ENCODE assay signal across 11 cellular contexts in the genomic region with DNA sequence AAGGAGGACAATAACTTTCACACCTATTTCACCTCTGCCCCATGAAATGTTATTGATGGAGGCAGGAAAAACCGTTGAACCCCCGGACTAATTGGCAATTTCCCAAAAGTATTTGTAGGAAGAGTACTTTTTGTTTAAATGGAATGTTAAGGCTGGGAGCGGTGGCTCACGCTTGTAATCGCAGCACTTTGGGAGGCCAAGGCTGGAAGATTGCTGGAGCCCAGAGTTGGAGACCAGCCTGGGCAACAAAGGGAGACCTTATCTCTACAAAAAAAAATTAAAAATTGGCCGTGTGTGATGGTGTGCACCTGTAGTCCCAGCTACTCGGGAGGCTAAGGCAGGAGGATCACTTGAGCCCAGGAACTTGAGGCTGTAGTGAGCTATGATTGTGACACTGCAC. TPM values are rescaled to one million over a fixed set of nuclear protein-coding genes. Genes with fewer than 3 reads are reported as not detected.
DNase-seq lines count a peak whose midpoint lies in the region; ATAC-seq, FAIRE-seq and TF ChIP-seq lines count a peak whose summit lies in the region.
"Had no signal": no experiment of that assay in that cellular context is flagged by ENCODE, and none has a peak within 500 bp of the region (broad histone marks: within the 10 kb centered on the region; RNA-seq: fewer than 3 reads in every experiment).

No MANE protein-coding gene starts in this region.

- H3K4me1 Mint-ChIP-seq in activated T-cell treated with anti-CD3 and anti-CD28 coated beads, Interleukin-2, amount 50 U/mL, for 4 hours (ENCODE audit: low read depth) = peaks cover 16% of the 10 kb centered on the region
- H3K4me1 Mint-ChIP-seq in astrocyte (ENCODE audit: low read depth, unreplicated experiment) (peaks cover 7% of the 10 kb centered on the region), memory B cell (peaks cover 12% of the 10 kb centered on the region)

- peak overlapping the region; percentile 45 for H3K4me3 ChIP-seq in astrocyte (ENCODE audit: insufficient read depth, low read depth, low read length)
- peak overlapping the region; percentile 59 for H3K4me3 ChIP-seq in thymus (ENCODE audit: low read length)
- no peak overlapping the region for H3K4me3 ChIP-seq in H7 (ENCODE audit: insufficient read depth, low read depth, low read length)

- peak overlapping the region; percentile 94 for H2AFZ ChIP-seq in astrocyte (ENCODE audit: low read depth, low read length)

- no peak for TF ChIP-seq CTCF in astrocyte (IDR thresholded peaks at IDR 0.05; ENCODE audit: insufficient read depth, low read depth, low read length)

- H3K9me3 ChIP-seq in astrocyte (ENCODE audit: insufficient read depth, low read depth, low read length) = no peaks in the 10 kb centered on the region
- no peaks in the 10 kb centered on the region for H3K9me3 ChIP-seq in thymus (ENCODE audit: control insufficient read depth)

- FAIRE-seq in astrocyte (lab: Jason Lieb, UNC) = no peak

- H3K4me1 ChIP-seq in astrocyte (ENCODE audit: insufficient read depth, low read length) = peaks cover 25% of the 10 kb centered on the region
- H3K4me1 ChIP-seq in thymus (ENCODE audit: control insufficient read depth, insufficient read depth, low read length) = no peaks in the 10 kb centered on the region

- H3K79me2 ChIP-seq in astrocyte (ENCODE audit: insufficient read depth, low read length) = no peaks in the 10 kb centered on the region

- DNase-seq in activated T-cell treated with anti-CD3 and anti-CD28 coated beads, Interleukin-2, amount 50 U/mL, for 4 hours = no peak
- DNase-seq in activated T-cell treated with anti-CD3 and anti-CD28 coated beads, Interleukin-2, amount 50 U/mL, for 1 hour = no peak
- DNase-seq in astrocyte (ENCODE audit: low read depth) (no peak), memory B cell (ENCODE audit: low spot score in 2 of 2) (no peak), H7 (no peak), posterior vena cava (ENCODE audit: low spot score) (no peak), NCI-H187 (lab: John Stamatoyannopoulos, UW) (no peak)
- DNase-seq: mesendoderm, NCI-H1092 treated with DMSO at 0.1 percent for 48 hours, SHP77 treated with DMSO at 0.1 percent for 48 hours had no signal

- peak overlapping the region; percentile 76 for H3K4me2 ChIP-seq in astrocyte (ENCODE audit: low read length)

- H3K36me3 Mint-ChIP-seq in activated T-cell treated with anti-CD3 and anti-CD28 coated beads, Interleukin-2, amount 50 U/mL, for 4 hours (ENCODE audit: insufficient read depth) = no peaks in the 10 kb centered on the region
- H3K36me3 Mint-ChIP-seq in astrocyte (ENCODE audit: low read depth, unreplicated experiment) (no peaks in the 10 kb centered on the region), memory B cell (no peaks in the 10 kb centered on the region)

- intact Hi-C loops in posterior vena cava (cut with DNase I) = no loop called here

- no peaks in the 10 kb centered on the region for H4K20me1 ChIP-seq in astrocyte (ENCODE audit: insufficient read depth, low read length)

- no peak for ATAC-seq in activated T-cell treated with anti-CD3 and anti-CD28 coated beads, Interleukin-2, amount 50 U/mL, for 4 hours
- no peak for ATAC-seq in memory B cell (ENCODE audit: low read depth)

- no peaks in the 10 kb centered on the region for H3K27me3 ChIP-seq in astrocyte (ENCODE audit: insufficient read depth, low read length)
- no peaks in the 10 kb centered on the region for H3K27me3 ChIP-seq in thymus (ENCODE audit: control insufficient read depth, insufficient read depth)
- H3K27me3 ChIP-seq in H7 (ENCODE audit: control insufficient read depth, insufficient read depth, low read length) = no peaks in the 10 kb centered on the region

- H3K27me3 Mint-ChIP-seq in activated T-cell treated with anti-CD3 and anti-CD28 coated beads, Interleukin-2, amount 50 U/mL, for 4 hours (ENCODE audit: low read depth) = no peaks in the 10 kb centered on the region
- no peaks in the 10 kb centered on the region for H3K27me3 Mint-ChIP-seq in astrocyte (ENCODE audit: low read depth, unreplicated experiment)
- no peaks in the 10 kb centered on the region for H3K27me3 Mint-ChIP-seq in memory B cell

- H3K27ac Mint-ChIP-seq in astrocyte (ENCODE audit: unreplicated experiment) = no peak overlapping the region
- H3K27ac Mint-ChIP-seq in memory B cell = peak overlapping the region; percentile 78

- 80% methylated on average over 7 of the region's 7 CpGs for WGBS in thymus

- H3K27ac ChIP-seq in astrocyte (ENCODE audit: low read depth, low read length) (no peak overlapping the region), thymus (ENCODE audit: low read depth) (no peak overlapping the region)

- no peak overlapping the region for H3K9ac ChIP-seq in astrocyte (ENCODE audit: low read length)

- no peaks in the 10 kb centered on the region for H3K9me3 Mint-ChIP-seq in activated T-cell treated with anti-CD3 and anti-CD28 coated beads, Interleukin-2, amount 50 U/mL, for 4 hours
- H3K9me3 Mint-ChIP-seq in astrocyte (ENCODE audit: unreplicated experiment) (peaks cover 6% of the 10 kb centered on the region), memory B cell (peaks cover 1% of the 10 kb centered on the region)

- H3K36me3 ChIP-seq in astrocyte (ENCODE audit: insufficient read depth, low read length) (no peaks in the 10 kb centered on the region), thymus (ENCODE audit: control insufficient read depth, insufficient read depth) (no peaks in the 10 kb centered on the region), H7 (replicated peaks; ENCODE audit: control insufficient read depth, insufficient read depth, low read length) (no peaks in the 10 kb centered on the region)

- peak overlapping the region; percentile 82 for H3K4me3 Mint-ChIP-seq in activated T-cell treated with anti-CD3 and anti-CD28 coated beads, Interleukin-2, amount 50 U/mL, for 4 hours
- no peak overlapping the region for H3K4me3 Mint-ChIP-seq in astrocyte (ENCODE audit: unreplicated experiment)
- H3K4me3 Mint-ChIP-seq in memory B cell = peak overlapping the region; percentile 95

RNA-seq across cellular contexts. Expression of gene SPTLC2, which starts 26.0 kb away (rescaled TPM):
- total RNA-seq in activated T-cell treated with anti-CD3 and anti-CD28 coated beads, Interleukin-2, amount 50 U/mL, for 4 hours = 10 to 100 TPM; 18.1 to 23.7 (median 23.2) TPM
- total RNA-seq in astrocyte = 51.2 and 55.9 TPM in 2 replicates
- 7.1 TPM for polyA plus RNA-seq in thymus
- total RNA-seq in H7 (2014; rRNA removed; shearing (Covaris generic)) = 20.5 and 22.7 TPM in 2 replicates
- total RNA-seq in posterior vena cava = 10 to 100 TPM; 27.3 to 29.9 TPM
